Comparison of ENCODE assay signal across 8 cellular contexts in genomic region chr7:44082541-44083207, GRCh38. TPM values are rescaled to one million over a fixed set of nuclear protein-coding genes. Genes with fewer than 3 reads are reported as not detected.
DNase-seq lines count a peak whose midpoint lies in the region; ATAC-seq, FAIRE-seq and TF ChIP-seq lines count a peak whose summit lies in the region.

No MANE protein-coding gene starts in this region.

- peak overlapping the region; percentile 90 for H3K4me2 ChIP-seq in keratinocyte (ENCODE audit: control insufficient read depth, extremely low read depth, insufficient read depth, low read depth, low read length)

- peak overlapping the region; percentile 61 for H3K27ac ChIP-seq in keratinocyte (ENCODE audit: control insufficient read depth, insufficient read depth, low read length)

- H3K9me3 ChIP-seq in keratinocyte (ENCODE audit: control insufficient read depth, low read depth, low read length), result no peaks in the 10 kb centered on the region

- dilution Hi-C loops in keratinocyte (cut with MboI; ENCODE audit: extremely low pct_ligation_motif_present, low sequenced_read_pairs), result no loop called here

- FAIRE-seq in keratinocyte (lab: Jason Lieb, UNC), result no peak

- DNase-seq in AG10803 (ENCODE audit: low read depth) (peak; percentile 99), NCI-H345 treated with DMSO at 0.1 percent for 48 hours (lab: John Stamatoyannopoulos, UW; ENCODE audit: unreplicated experiment) (peak; percentile 82), cerebellar cortex (ENCODE audit: low spot score) (peak; percentile 99), keratinocyte (ENCODE audit: low read depth, low spot score) (peak; percentile 86)
- DNase-seq in activated CD4-positive, CD25-positive, alpha-beta regulatory T cell treated with anti-CD3 and anti-CD28 coated beads, Interleukin-2, amount 50 U/mL, for 16 hours (ENCODE audit: low read depth, low spot score), result peak; percentile 95
- peak; percentile 92 to 98 (median 97) for DNase-seq in stimulated activated CD4-positive, alpha-beta T cell treated with anti-CD3 and anti-CD28 coated beads, Interleukin-12 subunit alpha, Interleukin-12 subunit beta, amount 100 ng/mL, for 48 hours (ENCODE audit: low read depth in 2 of 3, low spot score in 1 of 3)

- peaks cover 5 to 18% of the 10 kb centered on the region in 2 experiments for H3K36me3 ChIP-seq in keratinocyte (ENCODE audit: control insufficient read depth in 2 of 2, extremely low read depth in 1 of 2, insufficient read depth in 2 of 2, low read length in 2 of 2)

- peaks cover 3% of the 10 kb centered on the region for H3K4me1 ChIP-seq in keratinocyte (ENCODE audit: control insufficient read depth, extremely low read depth, insufficient read depth, low read length)

- ATAC-seq in GM19035 (IDR thresholded peaks at IDR 0.05; ENCODE audit: unreplicated experiment) (peak; percentile 90), HG03342 (IDR thresholded peaks at IDR 0.05; ENCODE audit: unreplicated experiment) (peak; percentile 89)

- H3K4me3 ChIP-seq in AG10803 (ENCODE audit: low read length) (peak overlapping the region; percentile 79), keratinocyte (ENCODE audit: control insufficient read depth in 2 of 3, extremely low read depth in 1 of 3, insufficient read depth in 2 of 3, low read depth in 1 of 3, low read length in 3 of 3) (peak overlapping the region; percentile 75 to 78 (median 75))

- H3K79me2 ChIP-seq in keratinocyte (ENCODE audit: control insufficient read depth, insufficient read depth, low read length), result no peaks in the 10 kb centered on the region

- H3K27me3 ChIP-seq in keratinocyte (ENCODE audit: control insufficient read depth, extremely low read depth, insufficient read depth, low read length), result no peaks in the 10 kb centered on the region

- TF ChIP-seq CTCF in AG10803 (conservative IDR thresholded peaks at IDR 0.05; ENCODE audit: low read length) (no peak), keratinocyte (optimal IDR thresholded peaks at IDR 0.05 in 1 of 3, IDR thresholded peaks at IDR 0.05 in 1 of 3, conservative IDR thresholded peaks at IDR 0.05 in 1 of 3; ENCODE audit: extremely low read depth in 1 of 3, insufficient read depth in 2 of 3, low read length in 3 of 3) (no peak)

- no peaks in the 10 kb centered on the region for H3K9me1 ChIP-seq in keratinocyte (ENCODE audit: control insufficient read depth, extremely low read depth, insufficient read depth, low read length)

- peak overlapping the region; percentile 77 for H3K9ac ChIP-seq in keratinocyte (ENCODE audit: control insufficient read depth, extremely low read depth, insufficient read depth, low read length)

- peak overlapping the region; percentile 88 for H2AFZ ChIP-seq in keratinocyte (ENCODE audit: control insufficient read depth, low read length)

- no peaks in the 10 kb centered on the region for H4K20me1 ChIP-seq in keratinocyte (ENCODE audit: control insufficient read depth, extremely low read depth, insufficient read depth, low read length)

RNA-seq across cellular contexts. Expression of gene POLM, which starts 0.3 kb away (rescaled TPM):
- polyA plus RNA-seq in keratinocyte, result 4.7 to 5.9 TPM (median 4.8 TPM) in 3 replicates
- 6.3 TPM for polyA plus RNA-seq in keratinocyte (2011; ENCODE audit: low read depth)
- 1.9 and 2.5 TPM in 2 replicates for polyA plus RNA-seq in keratinocyte (2011; cell fraction: cytosol; rRNA removed)
- 18.7 and 21.0 TPM in 2 replicates for polyA plus RNA-seq in keratinocyte (2011; cell fraction: nucleus; rRNA removed)
- 5.4 and 6.7 TPM in 2 replicates for polyA plus RNA-seq in keratinocyte (2012; ENCODE audit: low replicate concordance)
- polyA minus RNA-seq in keratinocyte, result 5.9 to 6.6 TPM (median 6.6 TPM) in 3 replicates
- polyA minus RNA-seq in keratinocyte (2011; cell fraction: cytosol; rRNA and poly(A)+ RNA removed), result 3.3 TPM
- polyA minus RNA-seq in keratinocyte (2011; cell fraction: nucleus; rRNA and poly(A)+ RNA removed), result 8.0 and 9.4 TPM in 2 replicates

RNA-seq across cellular contexts. Expression of gene PGAM2, which starts 17.3 kb away (rescaled TPM):
- polyA plus RNA-seq in keratinocyte, result not detected in 3 replicates
- not detected for polyA plus RNA-seq in keratinocyte (2011; ENCODE audit: low read depth)
- polyA plus RNA-seq in keratinocyte (2011; cell fraction: cytosol; rRNA removed), result not detected in 2 replicates
- polyA plus RNA-seq in keratinocyte (2011; cell fraction: nucleus; rRNA removed), result not detected in 2 replicates
- polyA plus RNA-seq in keratinocyte (2012; ENCODE audit: low replicate concordance), result 0.30 TPM in 1 of 2 replicates, not detected in the other
- not detected in 3 replicates for polyA minus RNA-seq in keratinocyte
- polyA minus RNA-seq in keratinocyte (2011; cell fraction: cytosol; rRNA and poly(A)+ RNA removed), result not detected
- polyA minus RNA-seq in keratinocyte (2011; cell fraction: nucleus; rRNA and poly(A)+ RNA removed), result not detected in 2 replicates

RNA-seq across cellular contexts. Expression of gene AEBP1, which starts 21.5 kb away (rescaled TPM):
- polyA plus RNA-seq in keratinocyte, result 0.03 to 0.18 TPM (median 0.03 TPM) in 3 replicates
- 0.27 TPM for polyA plus RNA-seq in keratinocyte (2011; ENCODE audit: low read depth)
- 0.06 and 0.08 TPM in 2 replicates for polyA plus RNA-seq in keratinocyte (2011; cell fraction: cytosol; rRNA removed)
- polyA plus RNA-seq in keratinocyte (2011; cell fraction: nucleus; rRNA removed), result 0.14 and 0.25 TPM in 2 replicates
- polyA plus RNA-seq in keratinocyte (2012; ENCODE audit: low replicate concordance), result 0.24 and 0.34 TPM in 2 replicates
- 0.06 to 0.13 TPM in 2 of 3 replicates, not detected in the other for polyA minus RNA-seq in keratinocyte
- polyA minus RNA-seq in keratinocyte (2011; cell fraction: cytosol; rRNA and poly(A)+ RNA removed), result not detected
- polyA minus RNA-seq in keratinocyte (2011; cell fraction: nucleus; rRNA and poly(A)+ RNA removed), result 0.16 TPM in 1 of 2 replicates, not detected in the other

RNA-seq across cellular contexts. Expression of gene DBNL, which starts 38.2 kb away (rescaled TPM):
- polyA plus RNA-seq in keratinocyte, result 76.1 to 107 TPM (median 88.4 TPM) in 3 replicates
- polyA plus RNA-seq in keratinocyte (2011; ENCODE audit: low read depth), result 29.4 TPM
- polyA plus RNA-seq in keratinocyte (2011; cell fraction: cytosol; rRNA removed), result 77.6 and 112 TPM in 2 replicates
- polyA plus RNA-seq in keratinocyte (2011; cell fraction: nucleus; rRNA removed), result 116 and 137 TPM in 2 replicates
- polyA plus RNA-seq in keratinocyte (2012; ENCODE audit: low replicate concordance), result 32.5 and 115 TPM in 2 replicates
- polyA minus RNA-seq in keratinocyte, result 106 to 202 TPM (median 106 TPM) in 3 replicates
- 93.0 TPM for polyA minus RNA-seq in keratinocyte (2011; cell fraction: cytosol; rRNA and poly(A)+ RNA removed)
- polyA minus RNA-seq in keratinocyte (2011; cell fraction: nucleus; rRNA and poly(A)+ RNA removed), result 38.6 and 49.6 TPM in 2 replicates

RNA-seq across cellular contexts. Expression of gene POLD2, which starts 40.7 kb away (rescaled TPM):
- polyA plus RNA-seq in keratinocyte, result 140 to 158 TPM (median 152 TPM) in 3 replicates
- 51.7 TPM for polyA plus RNA-seq in keratinocyte (2011; ENCODE audit: low read depth)
- 112 and 180 TPM in 2 replicates for polyA plus RNA-seq in keratinocyte (2011; cell fraction: cytosol; rRNA removed)
- polyA plus RNA-seq in keratinocyte (2011; cell fraction: nucleus; rRNA removed), result 78.5 and 91.9 TPM in 2 replicates
- 90.4 and 165 TPM in 2 replicates for polyA plus RNA-seq in keratinocyte (2012; ENCODE audit: low replicate concordance)
- 77.2 to 216 TPM (median 100.0 TPM) in 3 replicates for polyA minus RNA-seq in keratinocyte
- 81.9 TPM for polyA minus RNA-seq in keratinocyte (2011; cell fraction: cytosol; rRNA and poly(A)+ RNA removed)
- 19.7 and 33.3 TPM in 2 replicates for polyA minus RNA-seq in keratinocyte (2011; cell fraction: nucleus; rRNA and poly(A)+ RNA removed)

Comparison
In these comparisons a context has a peak if more than half of its experiments do, and no peak if none do; other contexts are left out.
1. Peak in every context shown above with its lines: DNase-seq, ATAC-seq, H3K4me3 ChIP-seq and H3K27ac ChIP-seq.